ENCODE assay signal across 10 cellular contexts in the genomic region with DNA sequence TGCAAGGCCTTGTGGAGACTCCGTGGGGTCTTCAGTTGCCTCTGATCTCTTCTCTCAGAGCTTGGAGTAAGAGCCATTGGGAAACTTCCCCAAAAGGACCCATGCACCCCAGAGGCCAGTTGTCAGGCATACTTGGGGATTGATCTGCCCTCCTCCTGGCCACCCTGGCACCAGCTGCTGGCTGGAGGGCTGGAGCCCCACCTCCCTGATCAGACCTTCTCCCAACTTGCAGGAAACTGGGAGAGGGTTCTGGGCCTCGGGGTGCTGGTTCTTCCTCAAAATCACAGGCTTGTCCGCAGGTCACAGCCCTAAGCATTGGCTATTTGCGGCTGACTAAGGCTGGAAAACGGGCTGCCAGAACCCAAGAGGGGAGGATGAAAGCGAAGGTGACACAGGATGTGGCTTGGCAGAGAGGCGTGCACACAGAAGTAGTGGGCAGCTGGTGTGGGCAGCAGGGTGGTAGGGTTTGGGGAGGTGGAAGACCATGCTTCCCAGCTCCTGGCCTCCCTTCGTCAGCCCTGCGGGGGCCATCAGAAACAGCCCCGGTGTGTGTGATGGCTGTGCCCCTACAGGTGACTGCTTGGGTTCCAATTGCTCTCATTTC. TPM values are rescaled to one million over a fixed set of nuclear protein-coding genes. Genes with fewer than 3 reads are reported as not detected.
A peak's percentile ranks its signal among the peaks of the same experiment; 100 is the strongest.
DNase-seq lines count a peak whose midpoint lies in the region; ATAC-seq, FAIRE-seq and TF ChIP-seq lines count a peak whose summit lies in the region.
"Had no signal": no experiment of that assay in that cellular context is flagged by ENCODE, and none has a peak within 500 bp of the region (broad histone marks: within the 10 kb centered on the region; RNA-seq: fewer than 3 reads in every experiment).

No MANE protein-coding gene starts in this region.

- H3K27ac Mint-ChIP-seq in activated T-helper 17 cell treated with anti-CD3 and anti-CD28 coated beads, Interleukin-2, amount 50 U/mL, for 72 hours, result peak overlapping the region; percentile 85

- intact Hi-C loops in HepG2 (cut with micrococcal nuclease; ENCODE audit: unreplicated experiment) (no loop called here), posterior vena cava (cut with DNase I) (no loop called here)

- CTCF ChIA-PET in HepG2 (lab: Yijun Ruan, JAX; ENCODE audit: low intra/inter-chr PET ratio, low total read pairs), result no interaction called here

- no peaks in the 10 kb centered on the region for H3K9me3 ChIP-seq in HepG2 (ENCODE audit: low read length)

- TF ChIP-seq CTCF in HepG2 (CRISPR knock-in tag; IDR thresholded peaks at IDR 0.05), result no peak

- peaks cover 0 to 17% of the 10 kb centered on the region in 2 experiments; a peak in 4 of 5 replicates for H3K27me3 ChIP-seq in HepG2 (ENCODE audit: control insufficient read depth in 1 of 2, insufficient read depth in 2 of 2, low read length in 2 of 2)

- peak overlapping the region; percentile 80 for H3K4me3 Mint-ChIP-seq in activated T-helper 17 cell treated with anti-CD3 and anti-CD28 coated beads, Interleukin-2, amount 50 U/mL, for 72 hours

- peaks cover 6% of the 10 kb centered on the region for H3K36me3 Mint-ChIP-seq in activated T-helper 17 cell treated with anti-CD3 and anti-CD28 coated beads, Interleukin-2, amount 50 U/mL, for 72 hours (ENCODE audit: low read depth)

- WGBS in HepG2 (ENCODE audit: low lambda C conversion rate), result 70% methylated on average over 8 of the region's 10 CpGs

- peaks cover 10% of the 10 kb centered on the region for H3K79me2 ChIP-seq in HepG2 (ENCODE audit: insufficient read depth, low read length)

- H2AFZ ChIP-seq in HepG2 (ENCODE audit: low read length), result no peak overlapping the region

- TF ChIP-seq POLR2A in HepG2 (IDR thresholded peaks at IDR 0.05; ENCODE audit: insufficient read depth in 1 of 2, low read depth in 2 of 2, low read length in 2 of 2), result no peak

- peaks cover 44% of the 10 kb centered on the region for H3K4me1 Mint-ChIP-seq in activated T-helper 17 cell treated with anti-CD3 and anti-CD28 coated beads, Interleukin-2, amount 50 U/mL, for 72 hours

- no peak overlapping the region for H3K9ac ChIP-seq in HepG2 (ENCODE audit: insufficient read depth, low read depth, low read length)

- POLR2A ChIA-PET in HepG2 (lab: Yijun Ruan, JAX), result interaction anchor here (1.6 kb wide), 1 partner anchor 102 kb away, joined by 4 read pairs; no protein-coding TSS in a partner anchor

- H3K9me3 Mint-ChIP-seq in activated T-helper 17 cell treated with anti-CD3 and anti-CD28 coated beads, Interleukin-2, amount 50 U/mL, for 72 hours, result no peaks in the 10 kb centered on the region

- no peak for FAIRE-seq in HepG2 (lab: Jason Lieb, UNC)

- H3K4me3 ChIP-seq in HepG2 (replicated peaks in 1 of 3; ENCODE audit: insufficient read depth in 1 of 3, low read depth in 2 of 3, low read length in 3 of 3), result no peak overlapping the region

- H3K27me3 Mint-ChIP-seq in activated T-helper 17 cell treated with anti-CD3 and anti-CD28 coated beads, Interleukin-2, amount 50 U/mL, for 72 hours, result no peaks in the 10 kb centered on the region

- peak; percentile 8 for ATAC-seq in activated T-helper 17 cell treated with anti-CD3 and anti-CD28 coated beads, Interleukin-2, amount 50 U/mL, for 72 hours (replicated peaks)
- no peak for ATAC-seq in HepG2

- TF ChIP-seq RAD21 in HepG2 (CRISPR knock-in tag; IDR thresholded peaks at IDR 0.05), result no peak

- peak; percentile 59 for DNase-seq in activated CD4-positive, alpha-beta T cell treated with anti-CD3 and anti-CD28 coated beads for 48 hours
- DNase-seq in activated CD4-positive, alpha-beta T cell treated with anti-CD3 and anti-CD28 coated beads, Interleukin-2, amount 50 U/mL, for 4 hours, result no peak
- DNase-seq in HepG2 (ENCODE audit: low spot score) (no peak), posterior vena cava (ENCODE audit: low spot score) (no peak), kidney tubule cell (ENCODE audit: low spot score) (no peak), T1000 (lab: John Stamatoyannopoulos, UW) (no peak)
- DNase-seq: foreskin fibroblast had no signal

- H4K20me1 ChIP-seq in HepG2 (ENCODE audit: insufficient read depth, low read length), result no peaks in the 10 kb centered on the region

- peak overlapping the region; percentile 44; the same call in 1 of the 2 replicates for H3K4me2 ChIP-seq in HepG2 (ENCODE audit: low read depth, low read length)

- in situ Hi-C loops in HepG2 (cut with HindIII; ENCODE audit: extremely low pct_ligation_motif_present, low pct_unique_long_range_greater_than_20kb), result no loop called here

- H3K36me3 ChIP-seq in HepG2 (replicated peaks in 1 of 2; ENCODE audit: control insufficient read depth in 1 of 2, insufficient read depth in 2 of 2, low read length in 2 of 2), result no peaks in the 10 kb centered on the region

- peaks cover 67% of the 10 kb centered on the region for H3K4me1 ChIP-seq in HepG2 (ENCODE audit: insufficient read depth, low read length)

- TF ChIP-seq EP300 in HepG2 (IDR thresholded peaks at IDR 0.05; ENCODE audit: low read depth in 2 of 2, low read length in 2 of 2) (no peak), HepG2 (CRISPR knock-in tag; IDR thresholded peaks at IDR 0.05; ENCODE audit: borderline replicate concordance) (no peak)

- H3K27ac ChIP-seq in HepG2 (ENCODE audit: extremely low read length, insufficient read depth, low read length) (no peak overlapping the region), temporal lobe (ENCODE audit: low read depth, low read length) (peak overlapping the region; percentile 65)

- no TSS peak for BruUV-seq in HepG2 (replicated peaks; lab: Mats Ljungman, UMichigan)

RNA-seq across cellular contexts. Expression of a gene that starts 1.3 kb away (rescaled TPM):
- 100 to 1,000 TPM in 1 of 2 donors, 10 to 100 TPM in 1; 78.9 to 100 TPM for total RNA-seq in activated T-helper 17 cell treated with anti-CD3 and anti-CD28 coated beads, Interleukin-2, amount 50 U/mL, for 72 hours
- total RNA-seq in HepG2 (2016; rRNA removed; fragmentation: Illumina TruSeq; extraction: Trizol) (14.6 and 20.7 TPM in 2 replicates), temporal lobe (33.7 TPM), posterior vena cava (10 to 100 TPM; 38.5 to 41.2 TPM)
- 11.9 and 13.2 TPM in 2 replicates for total RNA-seq in HepG2 (2016; cell fraction: cytosol; rRNA removed; fragmentation: Illumina TruSeq; extraction: Trizol; ENCODE audit: low read depth)
- 11.6 and 19.8 TPM in 2 replicates for total RNA-seq in HepG2 (2016; cell fraction: insoluble cytoplasmic fraction; rRNA removed; fragmentation: Illumina TruSeq; extraction: Trizol)
- 26.9 and 29.6 TPM in 2 replicates for total RNA-seq in HepG2 (2016; cell fraction: membrane; rRNA removed; fragmentation: Illumina TruSeq; extraction: Trizol)
- 18.5 and 22.1 TPM in 2 replicates for total RNA-seq in HepG2 (2016; cell fraction: nucleus; rRNA removed; fragmentation: Illumina TruSeq; extraction: Trizol)
- 15.8 and 17.6 TPM in 2 replicates for polyA plus RNA-seq in HepG2 (2011; rRNA removed)
- polyA plus RNA-seq in HepG2 (2011; cell fraction: cytosol; rRNA removed), result 8.8 and 15.2 TPM in 2 replicates
- polyA plus RNA-seq in HepG2 (2011; cell fraction: nucleus; rRNA removed), result 108 and 162 TPM in 2 replicates
- 11.6 and 19.4 TPM in 2 replicates for polyA plus RNA-seq in HepG2 (2012)
- 18.6 and 18.8 TPM in 2 replicates for polyA plus RNA-seq in HepG2 (2016; cell fraction: cytosol; fragmentation: Illumina TruSeq; extraction: Trizol; ENCODE audit: low read depth)
- polyA plus RNA-seq in HepG2 (2016; cell fraction: insoluble cytoplasmic fraction; fragmentation: Illumina TruSeq; extraction: Trizol; ENCODE audit: low read depth), result 21.9 and 30.3 TPM in 2 replicates
- 44.5 and 49.9 TPM in 2 replicates for polyA plus RNA-seq in HepG2 (2016; cell fraction: membrane; fragmentation: Illumina TruSeq; extraction: Trizol; ENCODE audit: low read depth)
- polyA plus RNA-seq in HepG2 (2016; cell fraction: nucleus; fragmentation: Illumina TruSeq; extraction: Trizol; ENCODE audit: insufficient read depth, low read depth), result 65.9 and 71.9 TPM in 2 replicates
- polyA minus RNA-seq in HepG2 (2011; rRNA and poly(A)+ RNA removed; ENCODE audit: low replicate concordance), result 43.2 and 71.9 TPM in 2 replicates
- 12.3 and 14.8 TPM in 2 replicates for polyA minus RNA-seq in HepG2 (2011; cell fraction: cytosol; rRNA and poly(A)+ RNA removed)
- 15.9 and 16.9 TPM in 2 replicates for polyA minus RNA-seq in HepG2 (2011; cell fraction: nucleus; rRNA and poly(A)+ RNA removed)

RNA-seq across cellular contexts. Expression of a gene that starts 35.5 kb away (rescaled TPM):
- 10 to 100 TPM in 1 of 2 donors, 1 to 10 TPM in 1; 8.5 to 12.9 TPM for total RNA-seq in activated T-helper 17 cell treated with anti-CD3 and anti-CD28 coated beads, Interleukin-2, amount 50 U/mL, for 72 hours
- 149 and 312 TPM in 2 replicates for total RNA-seq in HepG2 (2016; rRNA removed; fragmentation: Illumina TruSeq; extraction: Trizol)
- 310 and 356 TPM in 2 replicates for total RNA-seq in HepG2 (2016; cell fraction: cytosol; rRNA removed; fragmentation: Illumina TruSeq; extraction: Trizol; ENCODE audit: low read depth)
- total RNA-seq in HepG2 (2016; cell fraction: insoluble cytoplasmic fraction; rRNA removed; fragmentation: Illumina TruSeq; extraction: Trizol), result 138 and 308 TPM in 2 replicates
- total RNA-seq in HepG2 (2016; cell fraction: membrane; rRNA removed; fragmentation: Illumina TruSeq; extraction: Trizol), result 284 and 347 TPM in 2 replicates
- 197 and 254 TPM in 2 replicates for total RNA-seq in HepG2 (2016; cell fraction: nucleus; rRNA removed; fragmentation: Illumina TruSeq; extraction: Trizol)
- polyA plus RNA-seq in HepG2 (2011; rRNA removed), result 355 and 407 TPM in 2 replicates
- 510 and 850 TPM in 2 replicates for polyA plus RNA-seq in HepG2 (2011; cell fraction: cytosol; rRNA removed)
- 205 and 210 TPM in 2 replicates for polyA plus RNA-seq in HepG2 (2011; cell fraction: nucleus; rRNA removed)
- 127 and 170 TPM in 2 replicates for polyA plus RNA-seq in HepG2 (2012)
- 699 and 772 TPM in 2 replicates for polyA plus RNA-seq in HepG2 (2016; cell fraction: cytosol; fragmentation: Illumina TruSeq; extraction: Trizol; ENCODE audit: low read depth)
- 298 and 351 TPM in 2 replicates for polyA plus RNA-seq in HepG2 (2016; cell fraction: insoluble cytoplasmic fraction; fragmentation: Illumina TruSeq; extraction: Trizol; ENCODE audit: low read depth)
- 584 and 631 TPM in 2 replicates for polyA plus RNA-seq in HepG2 (2016; cell fraction: membrane; fragmentation: Illumina TruSeq; extraction: Trizol; ENCODE audit: low read depth)
- 829 and 892 TPM in 2 replicates for polyA plus RNA-seq in HepG2 (2016; cell fraction: nucleus; fragmentation: Illumina TruSeq; extraction: Trizol; ENCODE audit: insufficient read depth, low read depth)
- 1.3 and 126 TPM in 2 replicates for polyA minus RNA-seq in HepG2 (2011; rRNA and poly(A)+ RNA removed; ENCODE audit: low replicate concordance)
- 66.8 and 86.0 TPM in 2 replicates for polyA minus RNA-seq in HepG2 (2011; cell fraction: cytosol; rRNA and poly(A)+ RNA removed)
- 18.5 and 19.3 TPM in 2 replicates for polyA minus RNA-seq in HepG2 (2011; cell fraction: nucleus; rRNA and poly(A)+ RNA removed)
- 38.1 TPM for total RNA-seq in temporal lobe
- 10 to 100 TPM; 16.6 to 28.9 TPM for total RNA-seq in posterior vena cava

RNA-seq across cellular contexts. Expression of a gene that starts 45.6 kb away (rescaled TPM):
- 1 to 10 TPM in 1 of 2 donors, under 1 TPM in 1; 0.90 to 6.1 TPM for total RNA-seq in activated T-helper 17 cell treated with anti-CD3 and anti-CD28 coated beads, Interleukin-2, amount 50 U/mL, for 72 hours
- 0.13 TPM in 1 of 2 replicates, not detected in the other for total RNA-seq in HepG2 (2016; rRNA removed; fragmentation: Illumina TruSeq; extraction: Trizol)
- not detected in 2 replicates for total RNA-seq in HepG2 (2016; cell fraction: cytosol; rRNA removed; fragmentation: Illumina TruSeq; extraction: Trizol; ENCODE audit: low read depth)
- total RNA-seq in HepG2 (2016; cell fraction: insoluble cytoplasmic fraction; rRNA removed; fragmentation: Illumina TruSeq; extraction: Trizol), result 0.11 TPM in 1 of 2 replicates, not detected in the other
- 0.15 TPM in 1 of 2 replicates, not detected in the other for total RNA-seq in HepG2 (2016; cell fraction: membrane; rRNA removed; fragmentation: Illumina TruSeq; extraction: Trizol)
- 0.25 TPM in 1 of 2 replicates, not detected in the other for total RNA-seq in HepG2 (2016; cell fraction: nucleus; rRNA removed; fragmentation: Illumina TruSeq; extraction: Trizol)
- polyA plus RNA-seq in HepG2 (2011; rRNA removed), result 0.21 and 0.22 TPM in 2 replicates
- 0.12 and 0.19 TPM in 2 replicates for polyA plus RNA-seq in HepG2 (2011; cell fraction: cytosol; rRNA removed)
- 0.43 and 0.85 TPM in 2 replicates for polyA plus RNA-seq in HepG2 (2011; cell fraction: nucleus; rRNA removed)
- 0.27 TPM in 1 of 2 replicates, not detected in the other for polyA plus RNA-seq in HepG2 (2012)
- 0.08 TPM in 1 of 2 replicates, not detected in the other for polyA plus RNA-seq in HepG2 (2016; cell fraction: cytosol; fragmentation: Illumina TruSeq; extraction: Trizol; ENCODE audit: low read depth)
- 0.15 TPM in 1 of 2 replicates, not detected in the other for polyA plus RNA-seq in HepG2 (2016; cell fraction: insoluble cytoplasmic fraction; fragmentation: Illumina TruSeq; extraction: Trizol; ENCODE audit: low read depth)
- 0.21 TPM in 1 of 2 replicates, not detected in the other for polyA plus RNA-seq in HepG2 (2016; cell fraction: membrane; fragmentation: Illumina TruSeq; extraction: Trizol; ENCODE audit: low read depth)
- 0.41 TPM in 1 of 2 replicates, not detected in the other for polyA plus RNA-seq in HepG2 (2016; cell fraction: nucleus; fragmentation: Illumina TruSeq; extraction: Trizol; ENCODE audit: insufficient read depth, low read depth)
- polyA minus RNA-seq in HepG2 (2011; rRNA and poly(A)+ RNA removed; ENCODE audit: low replicate concordance), result 0.58 and 0.90 TPM in 2 replicates
- polyA minus RNA-seq in HepG2 (2011; cell fraction: cytosol; rRNA and poly(A)+ RNA removed), result not detected in 2 replicates
- polyA minus RNA-seq in HepG2 (2011; cell fraction: nucleus; rRNA and poly(A)+ RNA removed), result 0.50 and 0.52 TPM in 2 replicates
- total RNA-seq in temporal lobe, result 1.2 TPM
- not detected for total RNA-seq in posterior vena cava
- polyA plus RNA-seq: AG04450 had no signal
